8 cellular contexts compared by ENCODE assay signal in genomic region chr11:94134651-94135512, GRCh38. TPM values are rescaled to one million over a fixed set of nuclear protein-coding genes. Genes with fewer than 3 reads are reported as not detected.
DNase-seq lines count a peak whose midpoint lies in the region; ATAC-seq lines count a peak whose summit lies in the region.

No MANE protein-coding gene starts in this region.

- peaks cover 3% of the 10 kb centered on the region for H3K9me3 Mint-ChIP-seq in activated CD8-positive, alpha-beta memory T cell treated with anti-CD3 and anti-CD28 coated beads, Interleukin-2, amount 10 ng/mL, durations not matched to agents 7 days and 5 days (ENCODE audit: low read depth)
- H3K9me3 Mint-ChIP-seq in activated naive CD8-positive, alpha-beta T cell treated with anti-CD3 and anti-CD28 coated beads for 36 hours = peaks cover 6% of the 10 kb centered on the region

- H3K4me1 Mint-ChIP-seq in activated CD8-positive, alpha-beta memory T cell treated with anti-CD3 and anti-CD28 coated beads, Interleukin-2, amount 10 ng/mL, durations not matched to agents 7 days and 5 days = peaks cover 35% of the 10 kb centered on the region
- H3K4me1 Mint-ChIP-seq in activated naive CD8-positive, alpha-beta T cell treated with anti-CD3 and anti-CD28 coated beads for 36 hours = peaks cover 47% of the 10 kb centered on the region

- H3K27ac Mint-ChIP-seq in activated CD8-positive, alpha-beta memory T cell treated with anti-CD3 and anti-CD28 coated beads, Interleukin-2, amount 10 ng/mL, durations not matched to agents 7 days and 5 days = no peak overlapping the region
- H3K27ac Mint-ChIP-seq in activated naive CD8-positive, alpha-beta T cell treated with anti-CD3 and anti-CD28 coated beads for 36 hours = peak overlapping the region; percentile 57

- peak; percentile 29 for ATAC-seq in activated CD8-positive, alpha-beta memory T cell treated with anti-CD3 and anti-CD28 coated beads, Interleukin-2, amount 10 ng/mL, durations not matched to agents 7 days and 5 days

- no peaks in the 10 kb centered on the region for H3K27me3 Mint-ChIP-seq in activated CD8-positive, alpha-beta memory T cell treated with anti-CD3 and anti-CD28 coated beads, Interleukin-2, amount 10 ng/mL, durations not matched to agents 7 days and 5 days
- H3K27me3 Mint-ChIP-seq in activated naive CD8-positive, alpha-beta T cell treated with anti-CD3 and anti-CD28 coated beads for 36 hours = no peaks in the 10 kb centered on the region

- CTCF ChIA-PET in activated CD8-positive, alpha-beta memory T cell treated with anti-CD3 and anti-CD28 coated beads, Interleukin-2, amount 10 ng/mL, durations not matched to agents 7 days and 5 days (lab: Charles Lee) = no interaction called here

- peaks cover 18% of the 10 kb centered on the region for H3K36me3 Mint-ChIP-seq in activated CD8-positive, alpha-beta memory T cell treated with anti-CD3 and anti-CD28 coated beads, Interleukin-2, amount 10 ng/mL, durations not matched to agents 7 days and 5 days
- H3K36me3 Mint-ChIP-seq in activated naive CD8-positive, alpha-beta T cell treated with anti-CD3 and anti-CD28 coated beads for 36 hours = peaks cover 16% of the 10 kb centered on the region

- no peak overlapping the region for H3K4me3 Mint-ChIP-seq in activated CD8-positive, alpha-beta memory T cell treated with anti-CD3 and anti-CD28 coated beads, Interleukin-2, amount 10 ng/mL, durations not matched to agents 7 days and 5 days
- no peak overlapping the region for H3K4me3 Mint-ChIP-seq in activated naive CD8-positive, alpha-beta T cell treated with anti-CD3 and anti-CD28 coated beads for 36 hours

- DNase-seq in activated CD8-positive, alpha-beta memory T cell treated with anti-CD3 and anti-CD28 coated beads, Interleukin-2, amount 10 ng/mL, durations not matched to agents 7 days and 5 days = no peak
- DNase-seq in activated CD8-positive, alpha-beta memory T cell treated with anti-CD3 and anti-CD28 coated beads for 24 hours = no peak
- DNase-seq in HK-2 (ENCODE audit: unreplicated experiment) (peak; percentile 42), iris pigment epithelial cell (ENCODE audit: low read depth) (peak; percentile 97), COLO668 (lab: John Stamatoyannopoulos, UW; ENCODE audit: unreplicated experiment) (no peak), NCI-H82 treated with DMSO at 0.1 percent for 48 hours (lab: John Stamatoyannopoulos, UW; ENCODE audit: unreplicated experiment) (no peak)
- DNase-seq in activated naive CD8-positive, alpha-beta T cell treated with anti-CD3 and anti-CD28 coated beads for 36 hours = peak; percentile 22
- peak; percentile 23 to 31 for DNase-seq in stimulated activated CD4-positive, alpha-beta T cell treated with anti-CD3 and anti-CD28 coated beads, Interleukin-2, amount 100 ng/mL, for 48 hours

RNA-seq across cellular contexts. Expression of gene PANX1, which starts 6.2 kb away (rescaled TPM):
- total RNA-seq in activated CD8-positive, alpha-beta memory T cell treated with anti-CD3 and anti-CD28 coated beads, Interleukin-2, amount 10 ng/mL, durations not matched to agents 7 days and 5 days = 10 to 100 TPM in 1 of 2 experiments, 1 to 10 TPM in 1; 9.4 to 13.0 TPM
- 10 to 100 TPM; 14.1 to 14.2 TPM for total RNA-seq in activated naive CD8-positive, alpha-beta T cell treated with anti-CD3 and anti-CD28 coated beads for 36 hours

Comparison
In these comparisons a context has a peak if more than half of its experiments do, and no peak if none do; other contexts are left out.
1. DNase-seq: peak in HK-2 (single experiment), activated naive CD8-positive, alpha-beta T cell treated with anti-CD3 and anti-CD28 coated beads for 36 hours (single experiment), iris pigment epithelial cell (single experiment) and stimulated activated CD4-positive, alpha-beta T cell treated with anti-CD3 and anti-CD28 coated beads, Interleukin-2, amount 100 ng/mL, for 48 hours (2 of 2); none in activated CD8-positive, alpha-beta memory T cell treated with anti-CD3 and anti-CD28 coated beads, Interleukin-2, amount 10 ng/mL, durations not matched to agents 7 days and 5 days (single experiment), activated CD8-positive, alpha-beta memory T cell treated with anti-CD3 and anti-CD28 coated beads for 24 hours (single experiment), COLO668 (single experiment) and NCI-H82 treated with DMSO at 0.1 percent for 48 hours (single experiment).